22 cellular contexts compared by ENCODE assay signal in the genomic region with DNA sequence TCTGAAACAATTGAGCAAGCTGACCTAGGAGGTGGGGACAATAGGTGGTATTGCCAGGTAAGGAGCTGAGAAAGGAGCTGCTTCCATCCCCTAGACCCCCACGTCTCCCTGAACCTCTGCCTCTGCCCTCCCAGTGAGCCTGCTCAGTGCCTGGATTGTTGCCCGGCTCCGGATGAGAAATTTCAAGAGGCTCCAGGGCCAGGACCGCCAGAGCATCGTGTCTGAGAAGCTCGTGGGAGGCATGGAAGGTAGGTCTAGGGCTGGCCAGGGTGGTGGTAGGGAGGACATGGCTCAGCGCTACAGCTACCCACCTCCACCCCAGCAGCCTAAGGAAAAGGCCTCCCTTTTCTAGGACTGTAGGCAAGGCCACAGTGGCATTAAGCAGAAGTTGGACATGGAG.
DNase-seq lines count a peak whose midpoint lies in the region; ATAC-seq, FAIRE-seq and TF ChIP-seq lines count a peak whose summit lies in the region.
"Had no signal": no experiment of that assay in that cellular context is flagged by ENCODE, and none has a peak within 500 bp of the region (broad histone marks: within the 10 kb centered on the region; RNA-seq: fewer than 3 reads in every experiment).

No MANE protein-coding gene starts in this region.

- peak overlapping the region; percentile 9 for H3K27ac Mint-ChIP-seq in stimulated activated effector memory CD8-positive, alpha-beta T cell treated with anti-CD3 and anti-CD28 coated beads, Interleukin-12 subunit alpha, Interleukin-12 subunit beta, amount 100 ng/mL, for 72 hours
- H3K27ac Mint-ChIP-seq: B cell; CD4-positive, alpha-beta T cell; CD8-positive, alpha-beta T cell had no signal

- no peaks in the 10 kb centered on the region for H3K4me1 Mint-ChIP-seq in stimulated activated effector memory CD8-positive, alpha-beta T cell treated with anti-CD3 and anti-CD28 coated beads, Interleukin-12 subunit alpha, Interleukin-12 subunit beta, amount 100 ng/mL, for 72 hours
- H3K4me1 Mint-ChIP-seq: B cell had no signal

- FAIRE-seq in D721Med (lab: Jason Lieb, UNC), result no peak
- FAIRE-seq: A549, G401.6, GM12891, GM19239 had no signal

- no peak for TF ChIP-seq CTCF in RWPE2 (IDR thresholded peaks at IDR 0.05; ENCODE audit: poor library complexity, severe bottlenecking)
- no peak for TF ChIP-seq CTCF in D721Med (IDR thresholded peaks at IDR 0.05; ENCODE audit: insufficient read depth, missing control alignments)

- H3K4me2 ChIP-seq in BLaER1, result peak overlapping the region; percentile 65
- H3K4me2 ChIP-seq: A549 had no signal

- no peaks in the 10 kb centered on the region for H4K20me1 ChIP-seq in BLaER1

- no peak for ATAC-seq in RWPE2 (ENCODE audit: low read depth)
- ATAC-seq in stimulated activated effector memory CD8-positive, alpha-beta T cell treated with anti-CD3 and anti-CD28 coated beads, Interleukin-12 subunit alpha, Interleukin-12 subunit beta, amount 100 ng/mL, for 72 hours, result no peak
- ATAC-seq: A549; CD8-positive, alpha-beta T cell had no signal

- H3K4me3 ChIP-seq in BLaER1, result no peak overlapping the region
- no peak overlapping the region for H3K4me3 ChIP-seq in RWPE2 (ENCODE audit: severe bottlenecking)
- H3K4me3 ChIP-seq: A549 had no signal

- H3K4me3 Mint-ChIP-seq in stimulated activated effector memory CD8-positive, alpha-beta T cell treated with anti-CD3 and anti-CD28 coated beads, Interleukin-12 subunit alpha, Interleukin-12 subunit beta, amount 100 ng/mL, for 72 hours, result no peak overlapping the region
- H3K4me3 Mint-ChIP-seq: B cell; CD4-positive, alpha-beta T cell; CD8-positive, alpha-beta T cell had no signal

- H3K36me3 ChIP-seq in BLaER1 (no peaks in the 10 kb centered on the region), RWPE2 (ENCODE audit: low read depth) (peaks cover 24% of the 10 kb centered on the region)

- H3K9me3 ChIP-seq in BLaER1 (no peaks in the 10 kb centered on the region), RWPE2 (ENCODE audit: severe bottlenecking) (no peaks in the 10 kb centered on the region)
- H3K9me3 ChIP-seq: A549, Caco-2 had no signal

- H3K9ac ChIP-seq in BLaER1, result no peak overlapping the region

- H3K27ac ChIP-seq in BLaER1 (no peak overlapping the region; the same call in 1 of the 2 replicates), RWPE2 (ENCODE audit: poor library complexity, severe bottlenecking) (no peak overlapping the region)
- H3K27ac ChIP-seq: 22Rv1, A549 had no signal

- DNase-seq in RWPE2 (ENCODE audit: low spot score) (peak; percentile 60), D721Med (ENCODE audit: insufficient read length, low spot score) (no peak), DMS53 treated with DMSO at 0.1 percent for 48 hours (lab: John Stamatoyannopoulos, UW; ENCODE audit: unreplicated experiment) (no peak), anterior cingulate cortex (lab: John Stamatoyannopoulos, UW) (no peak)
- DNase-seq in stimulated activated effector memory CD8-positive, alpha-beta T cell treated with anti-CD3 and anti-CD28 coated beads, Interleukin-12 subunit alpha, Interleukin-12 subunit beta, amount 100 ng/mL, for 72 hours (ENCODE audit: low spot score in 2 of 2), result no peak
- DNase-seq: AML-193; Caco-2; Calu3; CD4-positive, alpha-beta T cell; CD8-positive, alpha-beta T cell; DMS 273 treated with DMSO at 0.1 percent for 48 hours; DMS153; DMS53; DMS79 treated with DMSO at 0.1 percent for 48 hours; GF-D8 had no signal

- H3K36me3 Mint-ChIP-seq in stimulated activated effector memory CD8-positive, alpha-beta T cell treated with anti-CD3 and anti-CD28 coated beads, Interleukin-12 subunit alpha, Interleukin-12 subunit beta, amount 100 ng/mL, for 72 hours, result no peaks in the 10 kb centered on the region
- H3K36me3 Mint-ChIP-seq: CD8-positive, alpha-beta T cell had no signal

- no peaks in the 10 kb centered on the region for H3K9me3 Mint-ChIP-seq in stimulated activated effector memory CD8-positive, alpha-beta T cell treated with anti-CD3 and anti-CD28 coated beads, Interleukin-12 subunit alpha, Interleukin-12 subunit beta, amount 100 ng/mL, for 72 hours
- H3K9me3 Mint-ChIP-seq: CD4-positive, alpha-beta T cell; CD8-positive, alpha-beta T cell had no signal

- H3K4me1 ChIP-seq in BLaER1 (peaks cover 24% of the 10 kb centered on the region), RWPE2 (ENCODE audit: insufficient read depth, poor library complexity, severe bottlenecking) (peaks cover 2% of the 10 kb centered on the region)
- H3K4me1 ChIP-seq: A549 had no signal

- H3K27me3 ChIP-seq in BLaER1, result no peaks in the 10 kb centered on the region
- no peaks in the 10 kb centered on the region for H3K27me3 ChIP-seq in RWPE2 (ENCODE audit: insufficient read depth, poor library complexity, severe bottlenecking)
